In the genomic region with DNA sequence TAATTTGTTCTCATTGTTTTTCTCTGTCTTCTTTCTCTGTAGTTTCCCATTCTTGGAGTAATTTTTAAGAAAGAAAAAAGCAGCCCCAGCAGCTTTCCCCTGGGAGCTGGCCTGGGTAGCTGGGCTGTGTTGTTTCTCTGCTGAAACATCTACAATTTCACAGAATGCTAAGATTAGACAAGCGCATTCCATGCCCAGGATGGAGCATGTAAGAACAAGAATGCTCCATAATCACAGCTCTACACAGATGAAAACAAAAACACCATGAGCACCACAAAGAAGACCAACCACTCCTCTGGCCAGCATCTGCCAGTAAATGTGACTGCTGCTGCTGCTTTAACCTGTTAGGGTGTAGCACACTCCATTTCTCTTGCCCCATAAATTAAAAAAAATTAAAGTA, we compare ENCODE assay signal across 19 cellular contexts.
A peak's percentile ranks its signal among the peaks of the same experiment; 100 is the strongest.
DNase-seq lines count a peak whose midpoint lies in the region; ATAC-seq, FAIRE-seq and TF ChIP-seq lines count a peak whose summit lies in the region.
"Had no signal": no experiment of that assay in that cellular context is flagged by ENCODE, and none has a peak within 500 bp of the region (broad histone marks: within the 10 kb centered on the region; RNA-seq: fewer than 3 reads in every experiment).

No MANE protein-coding gene starts in this region.

- POLR2A ChIA-PET in HepG2 (lab: Yijun Ruan, JAX), result no interaction called here

- H3K36me3 ChIP-seq in cardiac muscle cell (no peaks in the 10 kb centered on the region), left ventricle myocardium inferior (no peaks in the 10 kb centered on the region), adipocyte (ENCODE audit: control insufficient read depth, insufficient read depth, low read length, severe bottlenecking) (no peaks in the 10 kb centered on the region), HepG2 (replicated peaks in 1 of 2; ENCODE audit: control insufficient read depth in 1 of 2, insufficient read depth in 2 of 2, low read length in 2 of 2) (no peaks in the 10 kb centered on the region)
- H3K36me3 ChIP-seq: ascending aorta, gastroesophageal sphincter, pancreas, SJSA1 had no signal

- H3K9me3 ChIP-seq in cardiac muscle cell (ENCODE audit: low read depth) (no peaks in the 10 kb centered on the region), left ventricle myocardium inferior (replicated peaks) (no peaks in the 10 kb centered on the region), adipocyte (ENCODE audit: control insufficient read depth, low read length) (no peaks in the 10 kb centered on the region), HepG2 (ENCODE audit: low read length) (no peaks in the 10 kb centered on the region)
- H3K9me3 ChIP-seq: ascending aorta, gastroesophageal sphincter, pancreas, SJSA1 had no signal

- H3K9ac ChIP-seq in adipocyte (ENCODE audit: low read length) (no peak overlapping the region), HepG2 (ENCODE audit: insufficient read depth, low read depth, low read length) (no peak overlapping the region)
- H3K9ac ChIP-seq: KMS-11 had no signal

- CTCF ChIA-PET in HepG2 (lab: Yijun Ruan, JAX; ENCODE audit: low intra/inter-chr PET ratio, low total read pairs), result no interaction called here

- H3K4me1 Mint-ChIP-seq in glutamatergic neuron (ENCODE audit: low read depth, unreplicated experiment), result peaks cover 8% of the 10 kb centered on the region
- H3K4me1 Mint-ChIP-seq: activated CD4-positive, alpha-beta memory T cell treated with anti-CD3 and anti-CD28 coated beads, Interleukin-2, amount 10 ng/mL, durations not matched to agents 7 days and 5 days had no signal

- intact Hi-C loops in left ventricle myocardium inferior (cut with micrococcal nuclease) (no loop called here), HepG2 (cut with micrococcal nuclease; ENCODE audit: unreplicated experiment) (no loop called here)

- peaks cover 6% of the 10 kb centered on the region for H3K27me3 Mint-ChIP-seq in glutamatergic neuron (ENCODE audit: unreplicated experiment)

- no peaks in the 10 kb centered on the region for H3K79me2 ChIP-seq in HepG2 (ENCODE audit: insufficient read depth, low read length)

- no peak for TF ChIP-seq EP300 in HepG2 (IDR thresholded peaks at IDR 0.05; ENCODE audit: low read depth in 2 of 2, low read length in 2 of 2)
- no peak for TF ChIP-seq EP300 in HepG2 (CRISPR knock-in tag; IDR thresholded peaks at IDR 0.05; ENCODE audit: borderline replicate concordance)

- TF ChIP-seq RAD21 in HepG2 (CRISPR knock-in tag; IDR thresholded peaks at IDR 0.05), result no peak

- DNase-seq in cardiac muscle cell (ENCODE audit: low read depth in 1 of 2, low spot score in 1 of 2) (peak; percentile 20 to 21), left ventricle myocardium inferior (no peak), adipocyte (ENCODE audit: low read depth) (peak; percentile 74), glutamatergic neuron (peak; percentile 33), MV-4-11 (lab: John Stamatoyannopoulos, UW) (no peak), HepG2 (ENCODE audit: low spot score) (no peak), CD1c-positive myeloid dendritic cell (ENCODE audit: extremely low spot score) (no peak)
- DNase-seq in activated T-cell treated with anti-CD3 and anti-CD28 coated beads, Interleukin-2, amount 50 U/mL, for 48 hours, result no peak
- DNase-seq: activated CD4-positive, alpha-beta memory T cell treated with anti-CD3 and anti-CD28 coated beads, Interleukin-2, amount 10 ng/mL, durations not matched to agents 7 days and 5 days; DMS53; immature natural killer cell; NCI-H187 treated with DMSO at 0.1 percent for 48 hours; pancreas; substantia nigra had no signal

- no peaks in the 10 kb centered on the region for H4K20me1 ChIP-seq in HepG2 (ENCODE audit: insufficient read depth, low read length)

- peaks cover 7% of the 10 kb centered on the region for H3K4me1 ChIP-seq in cardiac muscle cell (ENCODE audit: low read depth)
- no peaks in the 10 kb centered on the region for H3K4me1 ChIP-seq in left ventricle myocardium inferior
- no peaks in the 10 kb centered on the region for H3K4me1 ChIP-seq in adipocyte (ENCODE audit: control insufficient read depth, insufficient read depth, low read length)
- H3K4me1 ChIP-seq in HepG2 (ENCODE audit: insufficient read depth, low read length), result no peaks in the 10 kb centered on the region
- H3K4me1 ChIP-seq: ascending aorta, pancreas, SJSA1 had no signal

- H3K4me2 ChIP-seq in HepG2 (ENCODE audit: low read depth, low read length), result no peak overlapping the region
- H3K4me2 ChIP-seq: KMS-11 had no signal

- H3K4me3 ChIP-seq in cardiac muscle cell, result no peak overlapping the region
- no peak overlapping the region for H3K4me3 ChIP-seq in left ventricle myocardium inferior
- no peak overlapping the region for H3K4me3 ChIP-seq in adipocyte (ENCODE audit: low read length)
- H3K4me3 ChIP-seq in HepG2 (replicated peaks in 1 of 3; ENCODE audit: insufficient read depth in 1 of 3, low read depth in 2 of 3, low read length in 3 of 3), result no peak overlapping the region
- H3K4me3 ChIP-seq: ascending aorta, gastroesophageal sphincter, pancreas, SJSA1 had no signal

- in situ Hi-C loops in HepG2 (cut with HindIII; ENCODE audit: extremely low pct_ligation_motif_present, low pct_unique_long_range_greater_than_20kb), result no loop called here

- WGBS in HepG2 (ENCODE audit: low lambda C conversion rate), result 0% methylated on average over 1 of the region's 1 CpG

- no peak for FAIRE-seq in HepG2 (lab: Jason Lieb, UNC)

- ATAC-seq in HepG2, result no peak
- ATAC-seq: gastroesophageal sphincter, pancreas had no signal

- TF ChIP-seq CTCF in cardiac muscle cell (IDR thresholded peaks at IDR 0.05; ENCODE audit: low read depth, low read length), result no peak
- TF ChIP-seq CTCF in left ventricle myocardium inferior (IDR thresholded peaks at IDR 0.05; ENCODE audit: borderline replicate concordance), result no peak
- no peak for TF ChIP-seq CTCF in glutamatergic neuron (IDR thresholded peaks at IDR 0.05; ENCODE audit: partially characterized antibody, unreplicated experiment)
- no peak for TF ChIP-seq CTCF in HepG2 (CRISPR knock-in tag; IDR thresholded peaks at IDR 0.05)

- H3K36me3 Mint-ChIP-seq in glutamatergic neuron (ENCODE audit: unreplicated experiment), result peaks cover 4% of the 10 kb centered on the region
- H3K36me3 Mint-ChIP-seq: immature natural killer cell had no signal

- H2AFZ ChIP-seq in HepG2 (ENCODE audit: low read length), result no peak overlapping the region

- H3K27me3 ChIP-seq in cardiac muscle cell (no peaks in the 10 kb centered on the region), left ventricle myocardium inferior (ENCODE audit: low read depth) (no peaks in the 10 kb centered on the region), adipocyte (replicated peaks; ENCODE audit: control insufficient read depth, insufficient read depth, low read length) (no peaks in the 10 kb centered on the region), HepG2 (ENCODE audit: control insufficient read depth in 1 of 2, insufficient read depth in 2 of 2, low read length in 2 of 2) (no peaks in the 10 kb centered on the region)
- H3K27me3 ChIP-seq: ascending aorta, gastroesophageal sphincter, pancreas, SJSA1 had no signal

- H3K9me3 Mint-ChIP-seq in glutamatergic neuron (ENCODE audit: unreplicated experiment), result peaks cover 3% of the 10 kb centered on the region
- H3K9me3 Mint-ChIP-seq: activated CD4-positive, alpha-beta memory T cell treated with anti-CD3 and anti-CD28 coated beads, Interleukin-2, amount 10 ng/mL, durations not matched to agents 7 days and 5 days; activated T-helper 2 cell treated with anti-CD3 and anti-CD28 coated beads, Interferon-gamma antibody, Interleukin-2, Interleukin-4, amounts not matched to agents 10 μg/mL and 5 μg/mL and 100 μg/mL, durations not matched to agents 14 hours and 24 hours and 36 hours had no signal

- no peak overlapping the region for H3K27ac ChIP-seq in cardiac muscle cell
- H3K27ac ChIP-seq in left ventricle myocardium inferior (replicated peaks), result no peak overlapping the region
- no peak overlapping the region for H3K27ac ChIP-seq in HepG2 (ENCODE audit: extremely low read length, insufficient read depth, low read length)
- H3K27ac ChIP-seq: ascending aorta, gastroesophageal sphincter, KMS-11, pancreas, SJSA1 had no signal

- no TSS peak for BruUV-seq in HepG2 (replicated peaks; lab: Mats Ljungman, UMichigan)

- no peak for TF ChIP-seq POLR2A in HepG2 (IDR thresholded peaks at IDR 0.05; ENCODE audit: insufficient read depth in 1 of 2, low read depth in 2 of 2, low read length in 2 of 2)

- H3K4me3 Mint-ChIP-seq in glutamatergic neuron (ENCODE audit: unreplicated experiment), result no peak overlapping the region
- H3K4me3 Mint-ChIP-seq: activated CD4-positive, alpha-beta memory T cell treated with anti-CD3 and anti-CD28 coated beads, Interleukin-2, amount 10 ng/mL, durations not matched to agents 7 days and 5 days; immature natural killer cell had no signal

- peak overlapping the region; percentile 94 for H3K27ac Mint-ChIP-seq in glutamatergic neuron (ENCODE audit: unreplicated experiment)
- H3K27ac Mint-ChIP-seq: activated CD4-positive, alpha-beta memory T cell treated with anti-CD3 and anti-CD28 coated beads, Interleukin-2, amount 10 ng/mL, durations not matched to agents 7 days and 5 days; activated T-helper 2 cell treated with anti-CD3 and anti-CD28 coated beads, Interferon-gamma antibody, Interleukin-2, Interleukin-4, amounts not matched to agents 10 μg/mL and 5 μg/mL and 100 μg/mL, durations not matched to agents 14 hours and 24 hours and 36 hours; immature natural killer cell had no signal

TF ChIP-seq in HepG2, 621 proteins besides CTCF, POLR2A, EP300 and RAD21:
- no peak for TF ChIP-seq DNMT1 (CRISPR knock-in tag; IDR thresholded peaks at IDR 0.05)
- no peak for TF ChIP-seq KLF6 (CRISPR knock-in tag; IDR thresholded peaks at IDR 0.05)
- TF ChIP-seq SNRNP70 (IDR thresholded peaks at IDR 0.05; ENCODE audit: low read depth, low read length), result no peak
- TF ChIP-seq TBP (CRISPR knock-in tag; IDR thresholded peaks at IDR 0.05), result no peak
- TF ChIP-seq, protein P1, sequence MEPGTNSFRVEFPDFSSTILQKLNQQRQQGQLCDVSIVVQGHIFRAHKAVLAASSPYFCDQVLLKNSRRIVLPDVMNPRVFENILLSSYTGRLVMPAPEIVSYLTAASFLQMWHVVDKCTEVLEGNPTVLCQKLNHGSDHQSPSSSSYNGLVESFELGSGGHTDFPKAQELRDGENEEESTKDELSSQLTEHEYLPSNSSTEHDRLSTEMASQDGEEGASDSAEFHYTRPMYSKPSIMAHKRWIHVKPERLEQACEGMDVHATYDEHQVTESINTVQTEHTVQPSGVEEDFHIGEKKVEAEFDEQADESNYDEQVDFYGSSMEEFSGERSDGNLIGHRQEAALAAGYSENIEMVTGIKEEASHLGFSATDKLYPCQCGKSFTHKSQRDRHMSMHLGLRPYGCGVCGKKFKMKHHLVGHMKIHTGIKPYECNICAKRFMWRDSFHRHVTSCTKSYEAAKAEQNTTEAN (CRISPR knock-in tag; conservative IDR thresholded peaks at IDR 0.05), result no peak
- TF ChIP-seq ZNF720 (CRISPR knock-in tag; IDR thresholded peaks at IDR 0.05), result no peak

Comparison
In these comparisons a context has a peak if more than half of its experiments do, and no peak if none do; other contexts are left out.
1. DNase-seq: peak in cardiac muscle cell (2 of 2), adipocyte (single experiment) and glutamatergic neuron (single experiment); none in left ventricle myocardium inferior (single experiment), MV-4-11 (single experiment), HepG2 (single experiment), CD1c-positive myeloid dendritic cell (single experiment) and activated T-cell treated with anti-CD3 and anti-CD28 coated beads, Interleukin-2, amount 50 U/mL, for 48 hours (0 of 2).